ENCODE assay signal across 22 cellular contexts in genomic region chr3:154209499-154209898, GRCh38.
DNase-seq lines count a peak whose midpoint lies in the region; ATAC-seq, FAIRE-seq and TF ChIP-seq lines count a peak whose summit lies in the region.
"Had no signal": no experiment of that assay in that cellular context is flagged by ENCODE, and none has a peak within 500 bp of the region (broad histone marks: within the 10 kb centered on the region; RNA-seq: fewer than 3 reads in every experiment).

No MANE protein-coding gene starts in this region.

- no peak overlapping the region for H3K4me3 Mint-ChIP-seq in natural killer cell treated with Interleukin-12 subunit alpha and Interleukin-12 subunit beta and Interleukin-15 and Interleukin-18, amount 100 ng/mL, for 72 hours
- H3K4me3 Mint-ChIP-seq in natural killer cell, result no peak overlapping the region
- no peak overlapping the region for H3K4me3 Mint-ChIP-seq in stimulated activated effector memory CD8-positive, alpha-beta T cell treated with anti-CD3 and anti-CD28 coated beads, Interleukin-12 subunit alpha, Interleukin-12 subunit beta, amount 100 ng/mL, for 72 hours
- no peak overlapping the region for H3K4me3 Mint-ChIP-seq in activated T-cell treated with anti-CD3 and anti-CD28 coated beads, Interleukin-2, amount 50 U/mL, for 4 hours
- H3K4me3 Mint-ChIP-seq: B cell; CD4-positive, alpha-beta T cell; CD8-positive, alpha-beta T cell had no signal

- no peaks in the 10 kb centered on the region for H3K79me2 ChIP-seq in HepG2 (ENCODE audit: insufficient read depth, low read length)

- FAIRE-seq in HepG2 (lab: Jason Lieb, UNC), result no peak
- FAIRE-seq: A549, D721Med, G401.6, GM12891, GM19239 had no signal

- no peak overlapping the region for H2AFZ ChIP-seq in HepG2 (ENCODE audit: low read length)

- CTCF ChIA-PET in HepG2 (lab: Yijun Ruan, JAX; ENCODE audit: low intra/inter-chr PET ratio, low total read pairs), result no interaction called here

- no peak overlapping the region for H3K27ac Mint-ChIP-seq in natural killer cell treated with Interleukin-12 subunit alpha and Interleukin-12 subunit beta and Interleukin-15 and Interleukin-18, amount 100 ng/mL, for 72 hours
- no peak overlapping the region for H3K27ac Mint-ChIP-seq in natural killer cell
- no peak overlapping the region for H3K27ac Mint-ChIP-seq in stimulated activated effector memory CD8-positive, alpha-beta T cell treated with anti-CD3 and anti-CD28 coated beads, Interleukin-12 subunit alpha, Interleukin-12 subunit beta, amount 100 ng/mL, for 72 hours
- H3K27ac Mint-ChIP-seq: B cell; CD4-positive, alpha-beta T cell; CD8-positive, alpha-beta T cell had no signal

- H3K4me3 ChIP-seq in HepG2 (replicated peaks in 1 of 3; ENCODE audit: insufficient read depth in 1 of 3, low read depth in 2 of 3, low read length in 3 of 3), result no peak overlapping the region
- H3K4me3 ChIP-seq: A549; BLaER1 treated with 17β-estradiol and CSF1 and Interleukin-3, amounts not matched to agents 10 nM and 100 nM had no signal

- H3K9ac ChIP-seq in HepG2 (ENCODE audit: insufficient read depth, low read depth, low read length), result no peak overlapping the region
- H3K9ac ChIP-seq: BLaER1 treated with 17β-estradiol and CSF1 and Interleukin-3, amounts not matched to agents 10 nM and 100 nM had no signal

- POLR2A ChIA-PET in HepG2 (lab: Yijun Ruan, JAX), result no interaction called here

- H3K36me3 ChIP-seq in HepG2 (replicated peaks in 1 of 2; ENCODE audit: control insufficient read depth in 1 of 2, insufficient read depth in 2 of 2, low read length in 2 of 2), result no peaks in the 10 kb centered on the region
- H3K36me3 ChIP-seq: BLaER1 treated with 17β-estradiol and CSF1 and Interleukin-3, amounts not matched to agents 10 nM and 100 nM had no signal

- peaks cover 7% of the 10 kb centered on the region for H3K36me3 Mint-ChIP-seq in natural killer cell treated with Interleukin-12 subunit alpha and Interleukin-12 subunit beta and Interleukin-15 and Interleukin-18, amount 100 ng/mL, for 72 hours
- H3K36me3 Mint-ChIP-seq in natural killer cell, result no peaks in the 10 kb centered on the region
- no peaks in the 10 kb centered on the region for H3K36me3 Mint-ChIP-seq in stimulated activated effector memory CD8-positive, alpha-beta T cell treated with anti-CD3 and anti-CD28 coated beads, Interleukin-12 subunit alpha, Interleukin-12 subunit beta, amount 100 ng/mL, for 72 hours
- peaks cover 3% of the 10 kb centered on the region for H3K36me3 Mint-ChIP-seq in activated T-cell treated with anti-CD3 and anti-CD28 coated beads, Interleukin-2, amount 50 U/mL, for 4 hours (ENCODE audit: insufficient read depth)
- H3K36me3 Mint-ChIP-seq: CD8-positive, alpha-beta T cell had no signal

- H3K9me3 ChIP-seq in HepG2 (ENCODE audit: low read length), result no peaks in the 10 kb centered on the region
- H3K9me3 ChIP-seq: A549, Caco-2 had no signal

- in situ Hi-C loops in HepG2 (cut with HindIII; ENCODE audit: extremely low pct_ligation_motif_present, low pct_unique_long_range_greater_than_20kb), result no loop called here

- no TSS peak for BruUV-seq in HepG2 (replicated peaks; lab: Mats Ljungman, UMichigan)

- no peak for TF ChIP-seq CTCF in natural killer cell (IDR thresholded peaks at IDR 0.05)
- no peak for TF ChIP-seq CTCF in HepG2 (CRISPR knock-in tag; IDR thresholded peaks at IDR 0.05)

- H3K4me2 ChIP-seq in HepG2 (ENCODE audit: low read depth, low read length), result no peak overlapping the region
- H3K4me2 ChIP-seq: A549; BLaER1 treated with 17β-estradiol and CSF1 and Interleukin-3, amounts not matched to agents 10 nM and 100 nM had no signal

- no peak for DNase-seq in natural killer cell treated with Interleukin-12 subunit alpha and Interleukin-12 subunit beta and Interleukin-15 and Interleukin-18, amount 100 ng/mL, for 72 hours (ENCODE audit: low spot score)
- no peak for DNase-seq in natural killer cell
- no peak for DNase-seq in HepG2 (ENCODE audit: low spot score)
- no peak for DNase-seq in stimulated activated effector memory CD8-positive, alpha-beta T cell treated with anti-CD3 and anti-CD28 coated beads, Interleukin-12 subunit alpha, Interleukin-12 subunit beta, amount 100 ng/mL, for 72 hours (ENCODE audit: low spot score in 2 of 2)
- DNase-seq in midbrain (lab: John Stamatoyannopoulos, UW), result no peak
- no peak for DNase-seq in activated T-cell treated with anti-CD3 and anti-CD28 coated beads, Interleukin-2, amount 50 U/mL, for 4 hours
- DNase-seq: AML-193; Caco-2; Calu3; CD4-positive, alpha-beta T cell; CD8-positive, alpha-beta T cell; DMS79 treated with DMSO at 0.1 percent for 48 hours; GF-D8 had no signal

- H3K9me3 Mint-ChIP-seq in natural killer cell treated with Interleukin-12 subunit alpha and Interleukin-12 subunit beta and Interleukin-15 and Interleukin-18, amount 100 ng/mL, for 72 hours, result peaks cover 9% of the 10 kb centered on the region
- H3K9me3 Mint-ChIP-seq in natural killer cell, result peaks cover 0 to 6% of the 10 kb centered on the region in 2 donors
- peaks cover 6% of the 10 kb centered on the region for H3K9me3 Mint-ChIP-seq in stimulated activated effector memory CD8-positive, alpha-beta T cell treated with anti-CD3 and anti-CD28 coated beads, Interleukin-12 subunit alpha, Interleukin-12 subunit beta, amount 100 ng/mL, for 72 hours
- peaks cover 9% of the 10 kb centered on the region for H3K9me3 Mint-ChIP-seq in activated T-cell treated with anti-CD3 and anti-CD28 coated beads, Interleukin-2, amount 50 U/mL, for 4 hours

- no peaks in the 10 kb centered on the region for H4K20me1 ChIP-seq in HepG2 (ENCODE audit: insufficient read depth, low read length)
- H4K20me1 ChIP-seq: BLaER1 treated with 17β-estradiol and CSF1 and Interleukin-3, amounts not matched to agents 10 nM and 100 nM had no signal

- peak; percentile 6 to 51 for ATAC-seq in natural killer cell treated with Interleukin-12 subunit alpha and Interleukin-12 subunit beta and Interleukin-15 and Interleukin-18, amount 100 ng/mL, for 72 hours
- ATAC-seq in natural killer cell, result no peak
- ATAC-seq in HepG2, result peak; percentile 44; the same call in 2 of the 3 replicates
- peak; percentile 52 for ATAC-seq in stimulated activated effector memory CD8-positive, alpha-beta T cell treated with anti-CD3 and anti-CD28 coated beads, Interleukin-12 subunit alpha, Interleukin-12 subunit beta, amount 100 ng/mL, for 72 hours
- ATAC-seq in activated T-cell treated with anti-CD3 and anti-CD28 coated beads, Interleukin-2, amount 50 U/mL, for 4 hours, result no peak
- ATAC-seq: A549; CD8-positive, alpha-beta T cell had no signal

- H3K27me3 Mint-ChIP-seq in natural killer cell treated with Interleukin-12 subunit alpha and Interleukin-12 subunit beta and Interleukin-15 and Interleukin-18, amount 100 ng/mL, for 72 hours, result peaks cover 5 to 19% of the 10 kb centered on the region in 2 donors
- H3K27me3 Mint-ChIP-seq in natural killer cell (ENCODE audit: low read depth in 2 of 2), result peaks cover 4 to 6% of the 10 kb centered on the region in 2 donors
- peaks cover 15% of the 10 kb centered on the region for H3K27me3 Mint-ChIP-seq in activated T-cell treated with anti-CD3 and anti-CD28 coated beads, Interleukin-2, amount 50 U/mL, for 4 hours (ENCODE audit: low read depth)

- H3K4me1 Mint-ChIP-seq in natural killer cell treated with Interleukin-12 subunit alpha and Interleukin-12 subunit beta and Interleukin-15 and Interleukin-18, amount 100 ng/mL, for 72 hours (ENCODE audit: low read depth in 2 of 2), result no peaks in the 10 kb centered on the region
- no peaks in the 10 kb centered on the region for H3K4me1 Mint-ChIP-seq in natural killer cell
- no peaks in the 10 kb centered on the region for H3K4me1 Mint-ChIP-seq in stimulated activated effector memory CD8-positive, alpha-beta T cell treated with anti-CD3 and anti-CD28 coated beads, Interleukin-12 subunit alpha, Interleukin-12 subunit beta, amount 100 ng/mL, for 72 hours
- H3K4me1 Mint-ChIP-seq in activated T-cell treated with anti-CD3 and anti-CD28 coated beads, Interleukin-2, amount 50 U/mL, for 4 hours (ENCODE audit: low read depth), result no peaks in the 10 kb centered on the region
- H3K4me1 Mint-ChIP-seq: B cell had no signal

- WGBS in HepG2 (ENCODE audit: low lambda C conversion rate), result 90% methylated on average over 2 of the region's 8 CpGs

- H3K27ac ChIP-seq in HepG2 (ENCODE audit: extremely low read length, insufficient read depth, low read length), result no peak overlapping the region
- H3K27ac ChIP-seq: 22Rv1; A549; BLaER1 treated with 17β-estradiol and CSF1 and Interleukin-3, amounts not matched to agents 10 nM and 100 nM; C4-2B had no signal

- TF ChIP-seq EP300 in HepG2 (IDR thresholded peaks at IDR 0.05; ENCODE audit: low read depth in 2 of 2, low read length in 2 of 2), result no peak
- no peak for TF ChIP-seq EP300 in HepG2 (CRISPR knock-in tag; IDR thresholded peaks at IDR 0.05; ENCODE audit: borderline replicate concordance)

- TF ChIP-seq RAD21 in HepG2 (CRISPR knock-in tag; IDR thresholded peaks at IDR 0.05), result no peak

- no peaks in the 10 kb centered on the region for H3K27me3 ChIP-seq in HepG2 (ENCODE audit: control insufficient read depth in 1 of 2, insufficient read depth in 2 of 2, low read length in 2 of 2)
- H3K27me3 ChIP-seq: BLaER1 treated with 17β-estradiol and CSF1 and Interleukin-3, amounts not matched to agents 10 nM and 100 nM had no signal

- TF ChIP-seq POLR2A in HepG2 (IDR thresholded peaks at IDR 0.05; ENCODE audit: insufficient read depth in 1 of 2, low read depth in 2 of 2, low read length in 2 of 2), result no peak

- no peaks in the 10 kb centered on the region for H3K4me1 ChIP-seq in HepG2 (ENCODE audit: insufficient read depth, low read length)
- H3K4me1 ChIP-seq: A549; BLaER1 treated with 17β-estradiol and CSF1 and Interleukin-3, amounts not matched to agents 10 nM and 100 nM; Caco-2 had no signal

- intact Hi-C loops in natural killer cell (cut with micrococcal nuclease), result no loop called here
- intact Hi-C loops in HepG2 (cut with micrococcal nuclease; ENCODE audit: unreplicated experiment), result no loop called here

TF ChIP-seq in HepG2, 621 proteins besides CTCF, POLR2A, EP300 and RAD21 (continues in another document):
- TF ChIP-seq ZNF850 (CRISPR knock-in tag; conservative IDR thresholded peaks at IDR 0.05), result no peak
- TF ChIP-seq, protein P1, sequence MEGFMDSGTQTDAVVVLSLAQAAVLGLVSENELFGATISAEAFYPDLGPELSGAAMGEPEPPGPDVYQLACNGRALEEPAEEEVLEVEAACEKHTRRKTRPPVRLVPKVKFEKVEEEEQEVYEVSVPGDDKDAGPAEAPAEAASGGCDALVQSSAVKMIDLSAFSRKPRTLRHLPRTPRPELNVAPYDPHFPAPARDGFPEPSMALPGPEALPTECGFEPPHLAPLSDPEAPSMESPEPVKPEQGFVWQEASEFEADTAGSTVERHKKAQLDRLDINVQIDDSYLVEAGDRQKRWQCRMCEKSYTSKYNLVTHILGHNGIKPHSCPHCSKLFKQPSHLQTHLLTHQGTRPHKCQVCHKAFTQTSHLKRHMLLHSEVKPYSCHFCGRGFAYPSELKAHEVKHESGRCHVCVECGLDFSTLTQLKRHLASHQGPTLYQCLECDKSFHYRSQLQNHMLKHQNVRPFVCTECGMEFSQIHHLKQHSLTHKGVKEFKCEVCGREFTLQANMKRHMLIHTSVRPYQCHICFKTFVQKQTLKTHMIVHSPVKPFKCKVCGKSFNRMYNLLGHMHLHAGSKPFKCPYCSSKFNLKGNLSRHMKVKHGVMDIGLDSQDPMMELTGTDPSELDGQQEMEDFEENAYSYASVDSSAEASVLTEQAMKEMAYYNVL (CRISPR knock-in tag; IDR thresholded peaks at IDR 0.05; ENCODE audit: borderline replicate concordance), result no peak

Comparison
In these comparisons a context has a peak if more than half of its experiments do, and no peak if none do; other contexts are left out.
1. ATAC-seq: peak in natural killer cell treated with Interleukin-12 subunit alpha and Interleukin-12 subunit beta and Interleukin-15 and Interleukin-18, amount 100 ng/mL, for 72 hours (2 of 2), HepG2 (single experiment) and stimulated activated effector memory CD8-positive, alpha-beta T cell treated with anti-CD3 and anti-CD28 coated beads, Interleukin-12 subunit alpha, Interleukin-12 subunit beta, amount 100 ng/mL, for 72 hours (single experiment); none in natural killer cell (0 of 3) and activated T-cell treated with anti-CD3 and anti-CD28 coated beads, Interleukin-2, amount 50 U/mL, for 4 hours (0 of 2).